In the genomic region with DNA sequence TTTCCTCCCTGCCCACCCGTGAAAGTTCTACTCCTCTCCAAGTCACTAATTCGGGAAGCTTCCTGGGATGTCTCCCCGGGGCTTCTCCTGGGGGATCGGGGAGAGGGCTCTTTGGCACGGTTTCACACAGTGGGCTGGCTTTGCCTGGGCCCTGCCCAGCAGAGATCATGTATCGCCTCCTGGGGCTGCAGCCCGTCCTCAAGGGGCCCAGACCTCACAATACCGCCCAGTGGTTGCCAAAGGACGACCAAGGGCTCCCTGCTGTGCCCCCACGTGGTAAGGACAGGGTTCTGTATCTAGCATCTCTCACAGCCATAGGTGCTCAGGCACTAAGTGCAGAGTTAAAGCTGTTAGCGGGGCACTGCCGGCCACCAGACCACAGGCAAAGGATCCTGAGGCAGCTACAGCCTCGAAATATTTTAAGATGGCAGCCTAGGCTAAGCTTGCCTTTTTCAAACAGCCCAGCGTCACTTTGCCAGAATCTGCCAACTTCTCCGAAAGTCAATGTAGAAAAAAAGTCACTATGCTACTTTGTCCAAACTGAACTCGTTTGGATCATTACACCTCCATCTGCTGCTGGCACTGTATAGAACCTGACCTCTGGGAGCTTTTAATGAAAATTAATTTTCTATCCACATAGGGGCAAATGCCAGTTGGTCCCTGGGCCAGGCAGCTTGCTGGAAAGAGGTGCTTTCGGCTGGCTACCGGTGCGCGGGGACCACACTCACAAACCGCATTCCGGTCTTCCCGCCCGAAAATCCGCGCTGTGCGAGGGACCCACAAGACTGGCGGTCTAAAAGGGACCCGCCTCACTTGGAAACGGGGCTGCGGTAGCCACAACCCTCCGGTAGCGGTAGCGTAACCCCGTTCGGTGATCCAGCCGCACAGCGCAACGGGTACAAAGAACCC, we compare ENCODE assay signal across 9 cellular contexts. TPM values are rescaled to one million over a fixed set of nuclear protein-coding genes. Genes with fewer than 3 reads are reported as not detected.
DNase-seq lines count a peak whose midpoint lies in the region; FAIRE-seq and TF ChIP-seq lines count a peak whose summit lies in the region.
"Had no signal": no experiment of that assay in that cellular context is flagged by ENCODE, and none has a peak within 500 bp of the region (broad histone marks: within the 10 kb centered on the region; RNA-seq: fewer than 3 reads in every experiment).

No MANE protein-coding gene starts in this region.

- H3K4me1 Mint-ChIP-seq in mesothelial cell of epicardium: peaks cover 45% of the 10 kb centered on the region

- H3K4me3 Mint-ChIP-seq in mesothelial cell of epicardium: peak overlapping the region; percentile 79

- in situ Hi-C loops in astrocyte of the cerebellum (cut with HindIII; ENCODE audit: low sequenced_read_pairs): loop anchor here (5.0 to 10.0 kb wide), 2 partner anchors 52 to 235 kb away; a partner anchor contains a TSS

- no peak for FAIRE-seq in D721Med (lab: Jason Lieb, UNC)

- TF ChIP-seq CTCF in D721Med (IDR thresholded peaks at IDR 0.05; ENCODE audit: insufficient read depth, missing control alignments) (peak; percentile 41), astrocyte of the cerebellum (IDR thresholded peaks at IDR 0.05; ENCODE audit: low read depth, low read length, missing control alignments) (no peak), mesothelial cell of epicardium (IDR thresholded peaks at IDR 0.05; ENCODE audit: unreplicated experiment) (no peak)

- H3K9me3 Mint-ChIP-seq in mesothelial cell of epicardium: no peaks in the 10 kb centered on the region

- DNase-seq in D721Med (ENCODE audit: insufficient read length, low spot score) (no peak), NCI-H1417 (lab: John Stamatoyannopoulos, UW) (peak; percentile 32 to 91 (median 80)), astrocyte of the cerebellum (ENCODE audit: low read depth) (no peak), mesothelial cell of epicardium (ENCODE audit: low spot score in 2 of 2, unreplicated experiment in 2 of 2) (no peak), NCI-H226 (no peak), H4 (ENCODE audit: low spot score) (no peak), dedifferentiated amniotic fluid mesenchymal stem cell (ENCODE audit: extremely low spot score) (no peak)
- no peak for DNase-seq in stimulated activated CD4-positive, alpha-beta T cell treated with anti-CD3 and anti-CD28 coated beads, Interleukin-4, amount 100 ng/mL, for 24 hours

- peaks cover 14% of the 10 kb centered on the region for H3K36me3 Mint-ChIP-seq in mesothelial cell of epicardium

- H3K27me3 Mint-ChIP-seq in mesothelial cell of epicardium (ENCODE audit: low read depth): no peaks in the 10 kb centered on the region

- no peak overlapping the region for H3K27ac Mint-ChIP-seq in mesothelial cell of epicardium

- H3K4me3 ChIP-seq in astrocyte of the cerebellum (ENCODE audit: low read depth, low read length): peak overlapping the region; percentile 49

RNA-seq across cellular contexts. Expression of a gene that starts 1.3 kb away (rescaled TPM):
- total RNA-seq in mesothelial cell of epicardium: 18.5 to 19.4 TPM (median 19.3 TPM) in 3 replicates
- total RNA-seq in H4 (2014; rRNA removed; shearing (Covaris generic)): not detected in 2 replicates
- total RNA-seq: pulmonary artery endothelial cell had no signal

RNA-seq across cellular contexts. Expression of a gene that starts 7.9 kb away (rescaled TPM):
- 71.7 to 76.2 TPM (median 72.7 TPM) in 3 replicates for total RNA-seq in mesothelial cell of epicardium
- 37.1 and 50.3 TPM in 2 replicates for total RNA-seq in H4 (2014; rRNA removed; shearing (Covaris generic))

Comparison
In these comparisons a context has a peak if more than half of its experiments do, and no peak if none do; other contexts are left out.
1. DNase-seq: peak in NCI-H1417 (3 of 3); none in D721Med (single experiment), astrocyte of the cerebellum (single experiment), mesothelial cell of epicardium (0 of 2), NCI-H226 (single experiment), H4 (single experiment), stimulated activated CD4-positive, alpha-beta T cell treated with anti-CD3 and anti-CD28 coated beads, Interleukin-4, amount 100 ng/mL, for 24 hours (single experiment) and dedifferentiated amniotic fluid mesenchymal stem cell (single experiment).
2. RNA of a gene that starts 1.3 kb away (total RNA-seq): 18.5 to 19.4 TPM in mesothelial cell of epicardium; not detected in H4; every median in the first group is over 10 times any median in the second.